9 cellular contexts compared by ENCODE assay signal in the genomic region with DNA sequence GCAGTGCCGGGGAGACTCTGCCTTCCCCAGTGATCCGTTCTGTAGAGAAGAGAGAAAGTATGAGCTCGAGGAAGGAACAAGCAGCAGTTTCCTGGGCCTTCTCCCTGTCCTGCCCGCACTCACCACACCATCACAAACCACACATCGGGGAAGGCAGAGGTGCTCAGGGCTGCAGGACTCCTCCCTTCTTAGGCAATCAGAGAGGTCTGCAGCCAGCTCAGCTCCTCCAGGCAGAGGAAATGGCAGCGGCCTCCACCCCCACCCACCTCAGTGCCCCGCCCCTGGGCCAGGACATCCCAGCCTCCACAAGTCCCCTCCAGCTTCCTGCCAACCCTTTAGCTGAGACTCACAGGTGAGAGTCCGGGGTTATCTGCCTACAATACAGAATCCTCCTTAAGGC. TPM values are rescaled to one million over a fixed set of nuclear protein-coding genes. Genes with fewer than 3 reads are reported as not detected.
A peak's percentile ranks its signal among the peaks of the same experiment; 100 is the strongest.
DNase-seq lines count a peak whose midpoint lies in the region; ATAC-seq and TF ChIP-seq lines count a peak whose summit lies in the region.
"Had no signal": no experiment of that assay in that cellular context is flagged by ENCODE, and none has a peak within 500 bp of the region (broad histone marks: within the 10 kb centered on the region; RNA-seq: fewer than 3 reads in every experiment).

No MANE protein-coding gene starts in this region.

- peaks cover 24% of the 10 kb centered on the region for H4K20me1 ChIP-seq in Loucy (ENCODE audit: insufficient read depth, low read length, poor library complexity, severe bottlenecking)

- H3K9me2 ChIP-seq in Loucy (replicated peaks; ENCODE audit: low read depth, low read length) = no peaks in the 10 kb centered on the region

- CTCF ChIA-PET in activated CD8-positive, alpha-beta memory T cell treated with anti-CD3 and anti-CD28 coated beads, Interleukin-2, amount 10 ng/mL, durations not matched to agents 7 days and 5 days (lab: Charles Lee) = interaction anchor here (0.9 to 5.7 kb wide), 5 partner anchors 11 to 394 kb away, joined by 3 to 64 read pairs (median 15); a partner anchor contains a TSS

- ATAC-seq in activated CD8-positive, alpha-beta memory T cell treated with anti-CD3 and anti-CD28 coated beads, Interleukin-2, amount 10 ng/mL, durations not matched to agents 7 days and 5 days = peak; percentile 43
- ATAC-seq in GM21529 (IDR thresholded peaks at IDR 0.05; ENCODE audit: unreplicated experiment) = no peak
- ATAC-seq in HG03565 (IDR thresholded peaks at IDR 0.05; ENCODE audit: unreplicated experiment) = no peak

- peaks cover 2% of the 10 kb centered on the region; the same call in 1 of the 2 replicates for H3F3A ChIP-seq in Loucy (ENCODE audit: low read depth)

- peaks cover 21% of the 10 kb centered on the region for H3K36me3 Mint-ChIP-seq in activated CD8-positive, alpha-beta memory T cell treated with anti-CD3 and anti-CD28 coated beads, Interleukin-2, amount 10 ng/mL, durations not matched to agents 7 days and 5 days

- H3K9me3 ChIP-seq in Loucy (ENCODE audit: insufficient read depth, low read depth, low read length) (no peaks in the 10 kb centered on the region), right atrium auricular region (no peaks in the 10 kb centered on the region)

- H3K27ac ChIP-seq in right atrium auricular region = peak overlapping the region; percentile 6 to 87

- peak overlapping the region; percentile 95 for H3K27ac Mint-ChIP-seq in activated CD8-positive, alpha-beta memory T cell treated with anti-CD3 and anti-CD28 coated beads, Interleukin-2, amount 10 ng/mL, durations not matched to agents 7 days and 5 days

- H3K79me2 ChIP-seq in Loucy (ENCODE audit: insufficient read depth, low read length) = peaks cover 42% of the 10 kb centered on the region; the same call in 1 of the 2 replicates

- H3K4me3 ChIP-seq in Loucy (ENCODE audit: low read length, poor library complexity, severe bottlenecking) (peak overlapping the region; percentile 87), right atrium auricular region (no peak overlapping the region)

- peak; percentile 93 for DNase-seq in activated CD8-positive, alpha-beta memory T cell treated with anti-CD3 and anti-CD28 coated beads, Interleukin-2, amount 10 ng/mL, durations not matched to agents 7 days and 5 days
- DNase-seq in right atrium auricular region (ENCODE audit: low spot score) (no peak), mucosa of gallbladder (ENCODE audit: low spot score) (no peak), OCI-M2 (lab: John Stamatoyannopoulos, UW; ENCODE audit: unreplicated experiment) (no peak)
- DNase-seq in stimulated activated CD8-positive, alpha-beta memory T cell treated with anti-CD3 and anti-CD28 coated beads, Interleukin-7, amount 100 ng/mL, for 24 hours (ENCODE audit: low read depth) = peak; percentile 28

- H3K4me2 ChIP-seq in Loucy (ENCODE audit: low read depth, low read length, poor library complexity, severe bottlenecking) = peak overlapping the region; percentile 93

- H3K4me1 ChIP-seq in Loucy (ENCODE audit: insufficient read depth, low read length, poor library complexity, severe bottlenecking) (peaks cover 49% of the 10 kb centered on the region), right atrium auricular region (peaks cover 0 to 38% of the 10 kb centered on the region in 2 donors)

- no peak overlapping the region for H2AFZ ChIP-seq in Loucy (ENCODE audit: low read length)

- no peaks in the 10 kb centered on the region for H3K9me3 Mint-ChIP-seq in activated CD8-positive, alpha-beta memory T cell treated with anti-CD3 and anti-CD28 coated beads, Interleukin-2, amount 10 ng/mL, durations not matched to agents 7 days and 5 days (ENCODE audit: low read depth)

- no peak for TF ChIP-seq CTCF in Loucy (conservative IDR thresholded peaks at IDR 0.05; ENCODE audit: low read length)
- TF ChIP-seq CTCF in right atrium auricular region (IDR thresholded peaks at IDR 0.05) = no peak

- H3K36me3 ChIP-seq in Loucy (ENCODE audit: insufficient read depth, low read length) (peaks cover 8% of the 10 kb centered on the region; the same call in 1 of the 2 replicates), right atrium auricular region (peaks cover 37% of the 10 kb centered on the region)

- H3K27me3 ChIP-seq in Loucy (ENCODE audit: insufficient read depth, low read length, poor library complexity, severe bottlenecking) (no peaks in the 10 kb centered on the region), right atrium auricular region (no peaks in the 10 kb centered on the region)

- H3K4me3 Mint-ChIP-seq in activated CD8-positive, alpha-beta memory T cell treated with anti-CD3 and anti-CD28 coated beads, Interleukin-2, amount 10 ng/mL, durations not matched to agents 7 days and 5 days = peak overlapping the region; percentile 83

- H3K27me3 Mint-ChIP-seq in activated CD8-positive, alpha-beta memory T cell treated with anti-CD3 and anti-CD28 coated beads, Interleukin-2, amount 10 ng/mL, durations not matched to agents 7 days and 5 days = no peaks in the 10 kb centered on the region

- peaks cover 64% of the 10 kb centered on the region for H3K4me1 Mint-ChIP-seq in activated CD8-positive, alpha-beta memory T cell treated with anti-CD3 and anti-CD28 coated beads, Interleukin-2, amount 10 ng/mL, durations not matched to agents 7 days and 5 days

- H3K9ac ChIP-seq in Loucy (ENCODE audit: low read depth, low read length, poor library complexity, severe bottlenecking) = peak overlapping the region; percentile 91

RNA-seq across cellular contexts. Expression of a gene that starts 2.0 kb away (rescaled TPM):
- 10 to 100 TPM; 14.6 to 16.8 TPM for total RNA-seq in activated CD8-positive, alpha-beta memory T cell treated with anti-CD3 and anti-CD28 coated beads, Interleukin-2, amount 10 ng/mL, durations not matched to agents 7 days and 5 days
- total RNA-seq in right atrium auricular region (1 to 10 TPM; 5.1 to 6.6 TPM), mucosa of gallbladder (12.1 TPM)

RNA-seq across cellular contexts. Expression of a gene that starts 2.7 kb away (rescaled TPM):
- total RNA-seq in activated CD8-positive, alpha-beta memory T cell treated with anti-CD3 and anti-CD28 coated beads, Interleukin-2, amount 10 ng/mL, durations not matched to agents 7 days and 5 days = 10 to 100 TPM; 62.2 to 68.0 TPM
- 10 to 100 TPM; 32.2 to 43.2 TPM for total RNA-seq in right atrium auricular region
- 42.4 TPM for total RNA-seq in mucosa of gallbladder

RNA-seq across cellular contexts. Expression of a gene that starts 27.1 kb away (rescaled TPM):
- total RNA-seq in activated CD8-positive, alpha-beta memory T cell treated with anti-CD3 and anti-CD28 coated beads, Interleukin-2, amount 10 ng/mL, durations not matched to agents 7 days and 5 days = 1 to 10 TPM in 1 of 2 experiments, under 1 TPM in 1; 0.75 to 1.1 TPM
- total RNA-seq in right atrium auricular region (10 to 100 TPM; 36.9 to 52.3 TPM), mucosa of gallbladder (109 TPM)

RNA-seq across cellular contexts. Expression of a gene that starts 27.6 kb away (rescaled TPM):
- total RNA-seq in activated CD8-positive, alpha-beta memory T cell treated with anti-CD3 and anti-CD28 coated beads, Interleukin-2, amount 10 ng/mL, durations not matched to agents 7 days and 5 days = not detected
- total RNA-seq in right atrium auricular region = not detected
- 0.29 TPM for total RNA-seq in mucosa of gallbladder
- total RNA-seq: dermis microvascular lymphatic vessel endothelial cell had no signal

Comparison
In these comparisons a context has a peak if more than half of its experiments do, and no peak if none do; other contexts are left out.
1. DNase-seq: peak in activated CD8-positive, alpha-beta memory T cell treated with anti-CD3 and anti-CD28 coated beads, Interleukin-2, amount 10 ng/mL, durations not matched to agents 7 days and 5 days (single experiment) and stimulated activated CD8-positive, alpha-beta memory T cell treated with anti-CD3 and anti-CD28 coated beads, Interleukin-7, amount 100 ng/mL, for 24 hours (single experiment); none in right atrium auricular region (single experiment), mucosa of gallbladder (single experiment) and OCI-M2 (single experiment).
2. RNA of a gene that starts 27.1 kb away (total RNA-seq): 109 TPM in mucosa of gallbladder (single experiment) and 36.9 to 52.3 TPM in right atrium auricular region; 0.75 to 1.1 TPM in activated CD8-positive, alpha-beta memory T cell treated with anti-CD3 and anti-CD28 coated beads, Interleukin-2, amount 10 ng/mL, durations not matched to agents 7 days and 5 days; every median in the first group is over 10 times any median in the second.